Comparison of ENCODE assay signal across 8 cellular contexts in genomic region chr4:165806613-165807012, GRCh38.
"Had no signal": no experiment of that assay in that cellular context is flagged by ENCODE, and none has a peak within 500 bp of the region (broad histone marks: within the 10 kb centered on the region; RNA-seq: fewer than 3 reads in every experiment).

No MANE protein-coding gene starts in this region.

- H3K9ac ChIP-seq: GM23248 had no signal

- H3K36me3 ChIP-seq: HAP-1 had no signal

- H3K27ac ChIP-seq: GM23248, HL-60 had no signal

- DNase-seq: GM23248, GOT3, H7, HFFc6, KG1 had no signal

- H2AFZ ChIP-seq: GM23248 had no signal

- ATAC-seq: HCT116 had no signal

- H3K4me3 ChIP-seq: GM23248, HAP-1 had no signal

- H3K9me3 ChIP-seq: HAP-1 had no signal

- H3K4me1 ChIP-seq: HAP-1 had no signal
